ENCODE assay signal across 8 cellular contexts in the genomic region with DNA sequence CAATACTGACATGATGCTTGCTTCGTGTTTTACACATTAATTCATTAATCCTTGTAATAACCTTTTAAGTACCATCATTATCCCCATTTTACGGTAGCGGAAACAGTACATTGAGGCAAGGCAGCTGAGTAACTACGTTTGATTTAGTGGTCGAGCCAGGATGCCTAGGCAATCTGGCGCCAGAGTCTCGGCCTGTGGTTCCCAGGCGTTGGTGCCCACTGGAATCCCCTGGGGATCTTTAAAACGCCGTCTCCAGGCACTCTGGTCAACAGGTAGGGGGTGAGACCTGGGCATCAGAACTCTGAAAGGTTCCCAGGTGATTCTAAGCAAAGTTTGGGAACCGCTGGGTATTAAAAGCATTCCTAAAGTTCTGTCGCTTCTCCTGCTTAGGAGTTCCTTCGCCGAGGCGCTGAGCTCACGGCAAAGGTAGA. TPM values are rescaled to one million over a fixed set of nuclear protein-coding genes. Genes with fewer than 3 reads are reported as not detected.
DNase-seq lines count a peak whose midpoint lies in the region; ATAC-seq, FAIRE-seq and TF ChIP-seq lines count a peak whose summit lies in the region.

No MANE protein-coding gene starts in this region.

- H3K36me3 ChIP-seq in heart left ventricle (peaks cover 0 to 5% (median 0%) of the 10 kb centered on the region in 9 donors), thymus (ENCODE audit: control insufficient read depth, insufficient read depth) (peaks cover 6% of the 10 kb centered on the region)

- 22 to 25% (median 22%) methylated on average over 16 of the region's 16 CpGs for WGBS in heart left ventricle, 4 donors
- 30% methylated on average over 16 of the region's 16 CpGs for WGBS in thymus

- DNase-seq in heart left ventricle: no peak
- DNase-seq in Right ventricle myocardium superior: no peak
- no peak for DNase-seq in left colon
- DNase-seq in stimulated activated CD4-positive, alpha-beta T cell treated with anti-CD3 and anti-CD28 coated beads, Interleukin-12 subunit alpha, Interleukin-12 subunit beta, amount 100 ng/mL, for 4 hours: no peak
- no peak for DNase-seq in HTR-8/SVneo (ENCODE audit: insufficient read length, low spot score)
- no peak for DNase-seq in central memory CD4-positive, alpha-beta T cell

- H3K27ac ChIP-seq in heart left ventricle (peak overlapping the region in 11 of 12 donors; percentile 59 to 94 (median 86)), thymus (ENCODE audit: low read depth) (peak overlapping the region; percentile 65)

- FAIRE-seq in HTR-8/SVneo (lab: Jason Lieb, UNC): no peak

- peaks cover 36% of the 10 kb centered on the region for H3K4me1 Mint-ChIP-seq in activated naive CD8-positive, alpha-beta T cell (ENCODE audit: low read depth)

- no peak for TF ChIP-seq CTCF in heart left ventricle (IDR thresholded peaks at IDR 0.05)

- H3K27me3 ChIP-seq in heart left ventricle: no peaks in the 10 kb centered on the region
- H3K27me3 ChIP-seq in thymus (ENCODE audit: control insufficient read depth, insufficient read depth): no peaks in the 10 kb centered on the region

- no peaks in the 10 kb centered on the region for H3K9me3 Mint-ChIP-seq in activated naive CD8-positive, alpha-beta T cell (ENCODE audit: low read depth)

- no peak for TF ChIP-seq POLR2A in heart left ventricle (IDR thresholded peaks at IDR 0.05)

- peak overlapping the region; percentile 51 for H3K27ac Mint-ChIP-seq in activated naive CD8-positive, alpha-beta T cell

- H3K4me3 ChIP-seq in heart left ventricle (peak overlapping the region; percentile 49 to 99 (median 91)), thymus (ENCODE audit: low read length) (peak overlapping the region; percentile 84)

- H3K9me3 ChIP-seq in heart left ventricle: no peaks in the 10 kb centered on the region
- H3K9me3 ChIP-seq in thymus (ENCODE audit: control insufficient read depth): no peaks in the 10 kb centered on the region

- H3K4me3 Mint-ChIP-seq in activated naive CD8-positive, alpha-beta T cell: peak overlapping the region; percentile 85

- H3K4me1 ChIP-seq in heart left ventricle: peaks cover 0 to 19% (median 5%) of the 10 kb centered on the region in 12 donors
- peaks cover 8% of the 10 kb centered on the region for H3K4me1 ChIP-seq in thymus (ENCODE audit: control insufficient read depth, insufficient read depth, low read length)

- intact Hi-C loops in heart left ventricle (cut with DNase I) (no loop called here), Right ventricle myocardium superior (cut with DNase I) (no loop called here), left colon (cut with DNase I, micrococcal nuclease) (no loop called here)

- H3K36me3 Mint-ChIP-seq in activated naive CD8-positive, alpha-beta T cell: peaks cover 2% of the 10 kb centered on the region

- ATAC-seq in heart left ventricle (no peak), Right ventricle myocardium superior (ENCODE audit: poor library complexity) (no peak), left colon (peak; percentile 15)

- no peaks in the 10 kb centered on the region for H3K27me3 Mint-ChIP-seq in activated naive CD8-positive, alpha-beta T cell

RNA-seq across cellular contexts. Expression of a gene that starts 1.0 kb away (rescaled TPM):
- total RNA-seq in heart left ventricle: 10 to 100 TPM in 8 of 9 donors, 1 to 10 TPM in 1; 7.0 to 38.4 (median 18.5) TPM
- polyA plus RNA-seq in heart left ventricle: 10 to 100 TPM in 1 of 2 donors, 1 to 10 TPM in 1; 7.2 to 18.8 TPM
- total RNA-seq in Right ventricle myocardium superior: 20.8 TPM
- total RNA-seq in left colon: 10 to 100 TPM; 21.0 to 26.9 TPM
- polyA plus RNA-seq in thymus: 29.7 TPM
